In genomic region chr10:29533046-29533445, GRCh38 we compare ENCODE assay signal across 16 cellular contexts.
DNase-seq lines count a peak whose midpoint lies in the region; ATAC-seq, FAIRE-seq and TF ChIP-seq lines count a peak whose summit lies in the region.
"Had no signal": no experiment of that assay in that cellular context is flagged by ENCODE, and none has a peak within 500 bp of the region (broad histone marks: within the 10 kb centered on the region; RNA-seq: fewer than 3 reads in every experiment).

No MANE protein-coding gene starts in this region.

- H4K20me1 ChIP-seq in mammary epithelial cell (ENCODE audit: insufficient read depth, low read length) (no peaks in the 10 kb centered on the region), SK-N-SH (ENCODE audit: insufficient read depth) (peaks cover 73% of the 10 kb centered on the region)

- no peak for DNase-seq in left ventricle myocardium inferior
- no peak for DNase-seq in right cardiac atrium
- DNase-seq in mammary epithelial cell, result no peak
- no peak for DNase-seq in nucleus accumbens (lab: John Stamatoyannopoulos, UW)
- DNase-seq in SK-N-SH, result no peak
- no peak for DNase-seq in RCC 7860 (ENCODE audit: low spot score)
- DNase-seq: CD4-positive, alpha-beta memory T cell; Kasumi-1; NCI-H1105 treated with DMSO at 0.1 percent for 48 hours; NCI-H1694 treated with DMSO at 0.1 percent for 48 hours had no signal

- H3K27me3 Mint-ChIP-seq in dendritic cell treated with granulocyte-macrophage colony-stimulating factor and Interleukin-4, amounts not matched to agents 40 ng/mL and 50 ng/mL, for 4 days, result no peaks in the 10 kb centered on the region
- H3K27me3 Mint-ChIP-seq: CD4-positive, alpha-beta memory T cell had no signal

- H3K9me3 Mint-ChIP-seq in dendritic cell treated with granulocyte-macrophage colony-stimulating factor and Interleukin-4, amounts not matched to agents 40 ng/mL and 50 ng/mL, for 4 days, result no peaks in the 10 kb centered on the region
- H3K9me3 Mint-ChIP-seq: CD4-positive, alpha-beta memory T cell had no signal

- H3K4me3 ChIP-seq in left ventricle myocardium inferior, result no peak overlapping the region
- H3K4me3 ChIP-seq in right cardiac atrium (ENCODE audit: low read length), result no peak overlapping the region
- no peak overlapping the region for H3K4me3 ChIP-seq in neutrophil (ENCODE audit: low read depth in 1 of 2, low read length in 1 of 2)
- H3K4me3 ChIP-seq in mammary epithelial cell (replicated peaks in 1 of 3; ENCODE audit: insufficient read depth in 1 of 3, low read depth in 2 of 3, low read length in 3 of 3), result no peak overlapping the region
- H3K4me3 ChIP-seq in SK-N-SH (ENCODE audit: low read depth in 2 of 2, low read length in 1 of 2), result no peak overlapping the region

- no peak for FAIRE-seq in RCC 7860 (lab: Jason Lieb, UNC)
- FAIRE-seq: GM12891, GM18507, H54 had no signal

- H3K9me3 ChIP-seq in left ventricle myocardium inferior (replicated peaks), result no peaks in the 10 kb centered on the region
- H3K9me3 ChIP-seq in right cardiac atrium (ENCODE audit: control insufficient read depth, low read length), result no peaks in the 10 kb centered on the region
- H3K9me3 ChIP-seq in neutrophil, result no peaks in the 10 kb centered on the region
- no peaks in the 10 kb centered on the region for H3K9me3 ChIP-seq in mammary epithelial cell (replicated peaks; ENCODE audit: insufficient read depth, low read length)
- H3K9me3 ChIP-seq in SK-N-SH, result no peaks in the 10 kb centered on the region

- H3K9me2 ChIP-seq in SK-N-SH, result no peaks in the 10 kb centered on the region

- ATAC-seq in right cardiac atrium, result no peak
- ATAC-seq: Panc1 had no signal

- H3K27ac Mint-ChIP-seq in dendritic cell treated with granulocyte-macrophage colony-stimulating factor and Interleukin-4, amounts not matched to agents 40 ng/mL and 50 ng/mL, for 4 days, result peak overlapping the region; percentile 60

- no peak overlapping the region for H3K9ac ChIP-seq in mammary epithelial cell (ENCODE audit: insufficient read depth, low read length)
- no peak overlapping the region for H3K9ac ChIP-seq in SK-N-SH

- intact Hi-C loops in left ventricle myocardium inferior (cut with micrococcal nuclease) (no loop called here), right cardiac atrium (cut with DNase I) (loop anchor here in 1 of 4 donors (10.0 kb wide), 1 partner anchor 202 kb away; no protein-coding TSS in a partner anchor), mammary epithelial cell (cut with micrococcal nuclease) (no loop called here)
- intact Hi-C loops in dendritic cell treated with granulocyte-macrophage colony-stimulating factor and Interleukin-4, amounts not matched to agents 40 ng/mL and 50 ng/mL, for 4 days (cut with micrococcal nuclease), result no loop called here

- H3K79me2 ChIP-seq in mammary epithelial cell (ENCODE audit: insufficient read depth, low read length) (peaks cover 40% of the 10 kb centered on the region), SK-N-SH (ENCODE audit: insufficient read depth) (peaks cover 19% of the 10 kb centered on the region)

- H3K4me2 ChIP-seq in mammary epithelial cell (ENCODE audit: insufficient read depth, low read depth, low read length), result no peak overlapping the region
- no peak overlapping the region for H3K4me2 ChIP-seq in SK-N-SH

- in situ Hi-C loops in mammary epithelial cell (cut with MboI; ENCODE audit: low sequenced_read_pairs in 2 of 2), result no loop called here

- no peak overlapping the region for H3K4me3 Mint-ChIP-seq in dendritic cell treated with granulocyte-macrophage colony-stimulating factor and Interleukin-4, amounts not matched to agents 40 ng/mL and 50 ng/mL, for 4 days
- H3K4me3 Mint-ChIP-seq: CD4-positive, alpha-beta memory T cell had no signal

- H3F3A ChIP-seq in SK-N-SH (replicated peaks; ENCODE audit: insufficient read depth), result peaks cover 25% of the 10 kb centered on the region

- no peak for TF ChIP-seq CTCF in left ventricle myocardium inferior (IDR thresholded peaks at IDR 0.05; ENCODE audit: borderline replicate concordance)
- TF ChIP-seq CTCF in neutrophil (IDR thresholded peaks at IDR 0.05), result no peak
- TF ChIP-seq CTCF in mammary epithelial cell (conservative IDR thresholded peaks at IDR 0.05 in 1 of 2, IDR thresholded peaks at IDR 0.05 in 1 of 2; ENCODE audit: extremely low read depth in 1 of 2, insufficient read depth in 1 of 2, low read depth in 1 of 2, low read length in 2 of 2), result no peak
- no peak for TF ChIP-seq CTCF in SK-N-SH (IDR thresholded peaks at IDR 0.05)

- peaks cover 25% of the 10 kb centered on the region for H3K4me1 Mint-ChIP-seq in dendritic cell treated with granulocyte-macrophage colony-stimulating factor and Interleukin-4, amounts not matched to agents 40 ng/mL and 50 ng/mL, for 4 days (ENCODE audit: low read depth)

- dilution Hi-C loops in mammary epithelial cell (cut with HindIII; ENCODE audit: low sequenced_read_pairs), result no loop called here

- no peak for TF ChIP-seq RAD21 in SK-N-SH (IDR thresholded peaks at IDR 0.05; ENCODE audit: low read length)

- POLR2A ChIA-PET in SK-N-SH (lab: Yijun Ruan, JAX), result no interaction called here

- no peak overlapping the region for H2AFZ ChIP-seq in mammary epithelial cell (ENCODE audit: low read depth, low read length)
- H2AFZ ChIP-seq in SK-N-SH (ENCODE audit: low read depth), result no peak overlapping the region

- H3K27ac ChIP-seq in left ventricle myocardium inferior (replicated peaks) (peak overlapping the region; percentile 85), right cardiac atrium (ENCODE audit: low read length) (no peak overlapping the region), neutrophil (peak overlapping the region; percentile 26), mammary epithelial cell (ENCODE audit: insufficient read depth, low read depth, low read length) (no peak overlapping the region), SK-N-SH (ENCODE audit: low read depth in 2 of 2, low read length in 1 of 2) (no peak overlapping the region)

- WGBS in right cardiac atrium, result 87% methylated on average over 14 of the region's 14 CpGs
- WGBS in mammary epithelial cell (ENCODE audit: low coverage, missing lambda C conversion rate), result over 99% methylated on average over 14 of the region's 14 CpGs
- WGBS in SK-N-SH (ENCODE audit: low lambda C conversion rate), result 98% methylated on average over 14 of the region's 14 CpGs

- no peaks in the 10 kb centered on the region for H3K27me3 ChIP-seq in left ventricle myocardium inferior (ENCODE audit: low read depth)
- H3K27me3 ChIP-seq in right cardiac atrium (ENCODE audit: control insufficient read depth, insufficient read depth), result no peaks in the 10 kb centered on the region
- H3K27me3 ChIP-seq in neutrophil, result no peaks in the 10 kb centered on the region
- H3K27me3 ChIP-seq in mammary epithelial cell (ENCODE audit: insufficient read depth, low read length), result no peaks in the 10 kb centered on the region
- H3K27me3 ChIP-seq in SK-N-SH (ENCODE audit: insufficient read depth), result no peaks in the 10 kb centered on the region

- peaks cover 82% of the 10 kb centered on the region for H3K36me3 Mint-ChIP-seq in dendritic cell treated with granulocyte-macrophage colony-stimulating factor and Interleukin-4, amounts not matched to agents 40 ng/mL and 50 ng/mL, for 4 days (ENCODE audit: low read depth)

- H3K4me1 ChIP-seq in left ventricle myocardium inferior, result peaks cover 33% of the 10 kb centered on the region
- no peaks in the 10 kb centered on the region for H3K4me1 ChIP-seq in right cardiac atrium (ENCODE audit: control insufficient read depth, insufficient read depth, low read length)
- H3K4me1 ChIP-seq in neutrophil (ENCODE audit: control insufficient read depth in 1 of 2, insufficient read depth in 1 of 2, low read depth in 1 of 2, low read length in 1 of 2), result no peaks in the 10 kb centered on the region
- H3K4me1 ChIP-seq in mammary epithelial cell (ENCODE audit: insufficient read depth, low read length), result peaks cover 25% of the 10 kb centered on the region
- peaks cover 8 to 19% of the 10 kb centered on the region in 2 experiments for H3K4me1 ChIP-seq in SK-N-SH (ENCODE audit: control insufficient read depth in 1 of 2, insufficient read depth in 2 of 2, low read depth in 1 of 2, low read length in 1 of 2)

- no TSS peak for BruUV-seq in mammary epithelial cell (replicated peaks; lab: Mats Ljungman, UMichigan)

- H3K36me3 ChIP-seq in left ventricle myocardium inferior (peaks cover 47% of the 10 kb centered on the region), neutrophil (peaks cover 54% of the 10 kb centered on the region), mammary epithelial cell (ENCODE audit: insufficient read depth, low read length) (peaks cover 7% of the 10 kb centered on the region), SK-N-SH (replicated peaks in 1 of 2; ENCODE audit: control insufficient read depth in 1 of 2, insufficient read depth in 2 of 2, low read length in 1 of 2) (peaks cover 28 to 37% of the 10 kb centered on the region in 2 experiments)

- CTCF ChIA-PET in mammary epithelial cell (lab: Charles Lee; ENCODE audit: low non-redundant PET), result no interaction called here
- CTCF ChIA-PET in SK-N-SH (lab: Yijun Ruan, JAX), result interaction anchor here (1.4 to 2.8 kb wide), 4 partner anchors 15 to 57 kb away, joined by 3 to 12 read pairs (median 4); no protein-coding TSS in a partner anchor

- no peak for TF ChIP-seq EP300 in SK-N-SH (IDR thresholded peaks at IDR 0.05; ENCODE audit: borderline replicate concordance in 1 of 2, low read depth in 1 of 2, low read length in 1 of 2)

TF ChIP-seq in SK-N-SH, 30 proteins besides CTCF, POLR2A, EP300 and RAD21 (continues in another document):
- no peak for TF ChIP-seq PBX3 (IDR thresholded peaks at IDR 0.05)
- TF ChIP-seq SIN3A (IDR thresholded peaks at IDR 0.05; ENCODE audit: borderline replicate concordance, low read depth, low read length), result no peak
- no peak for TF ChIP-seq SMC3 (IDR thresholded peaks at IDR 0.05; ENCODE audit: low read depth, low read length)
- no peak for TF ChIP-seq TCF12 (IDR thresholded peaks at IDR 0.05)
- no peak for TF ChIP-seq RFX5 (IDR thresholded peaks at IDR 0.05; ENCODE audit: low read length)
- no peak for TF ChIP-seq EZH2phosphoT487 (IDR thresholded peaks at IDR 0.05; ENCODE audit: borderline replicate concordance, low read depth)
- no peak for TF ChIP-seq ELF1 (IDR thresholded peaks at IDR 0.05)
- no peak for TF ChIP-seq FOXM1 (IDR thresholded peaks at IDR 0.05; ENCODE audit: low read depth)
- TF ChIP-seq JUND (IDR thresholded peaks at IDR 0.05), result no peak
- no peak for TF ChIP-seq GATA2 (CRISPR knock-in tag; IDR thresholded peaks at IDR 0.05)
- no peak for TF ChIP-seq MXI1 (IDR thresholded peaks at IDR 0.05; ENCODE audit: low read depth, low read length)
- TF ChIP-seq GABPA (IDR thresholded peaks at IDR 0.05; ENCODE audit: low read depth), result no peak

Comparison
In these comparisons a context has a peak if more than half of its experiments do, and no peak if none do; other contexts are left out.
1. H3K27ac ChIP-seq: peak in left ventricle myocardium inferior (single experiment) and neutrophil (single experiment); none in right cardiac atrium (single experiment), mammary epithelial cell (single experiment) and SK-N-SH (0 of 2).